ENCODE assay signal across 8 cellular contexts in genomic region chr17:57954421-57955182, GRCh38. TPM values are rescaled to one million over a fixed set of nuclear protein-coding genes. Genes with fewer than 3 reads are reported as not detected.
DNase-seq lines count a peak whose midpoint lies in the region; ATAC-seq and TF ChIP-seq lines count a peak whose summit lies in the region.

No MANE protein-coding gene starts in this region.

- H3K27ac ChIP-seq in angular gyrus (ENCODE audit: low read depth, low read length) (peak overlapping the region; percentile 93), right cardiac atrium (ENCODE audit: low read length) (peak overlapping the region; percentile 98)

- under 1% methylated on average over 84 of the region's 84 CpGs for WGBS in right cardiac atrium

- ATAC-seq in right cardiac atrium (peak; percentile 81 to 87), HG03571 (IDR thresholded peaks at IDR 0.05; ENCODE audit: unreplicated experiment) (no peak)

- intact Hi-C loops in right cardiac atrium (cut with DNase I): loop anchor here (5.0 to 10.0 kb wide), 3 partner anchors 33 to 62 kb away; partner anchors contain the start of gene VEZF1 (in 1 of the 4)
- intact Hi-C loops in posterior cingulate gyrus (cut with DNase I): loop anchor here (5.0 kb wide), 1 partner anchor 33 kb away; the partner anchor contains the start of gene VEZF1

- POLR2A ChIA-PET in GM10248 (lab: Yijun Ruan, JAX): no interaction called here

- H3K27me3 ChIP-seq in right cardiac atrium (ENCODE audit: control insufficient read depth, insufficient read depth): no peaks in the 10 kb centered on the region

- H3K4me3 ChIP-seq in right cardiac atrium (ENCODE audit: low read length): peak overlapping the region; percentile 99

- TF ChIP-seq CTCF in GM10248 (IDR thresholded peaks at IDR 0.05; ENCODE audit: control extremely low read depth, extremely low read depth, low read depth, missing control alignments): no peak

- peaks cover 24% of the 10 kb centered on the region for H3K4me1 ChIP-seq in right cardiac atrium (ENCODE audit: control insufficient read depth, insufficient read depth, low read length)

- peak; percentile 24 for DNase-seq in SIG-M5 treated with dmso at 0.1 percent for 504 hours (lab: John Stamatoyannopoulos, UW; ENCODE audit: unreplicated experiment)
- DNase-seq in SIG-M5 (lab: John Stamatoyannopoulos, UW): no peak
- DNase-seq in NCI-H2081 (lab: John Stamatoyannopoulos, UW): peak; percentile 88 to 90
- DNase-seq in right cardiac atrium: peak; percentile 93 to 95 (median 95)
- DNase-seq in posterior cingulate gyrus: peak; percentile 56 to 94 (median 62)
- no peak for DNase-seq in GM10248 (ENCODE audit: extremely low spot score)

- no peaks in the 10 kb centered on the region for H3K9me3 ChIP-seq in right cardiac atrium (ENCODE audit: control insufficient read depth, low read length)

- CTCF ChIA-PET in GM10248 (lab: Yijun Ruan, JAX): interaction anchor here (0.7 to 6.5 kb wide), 20 partner anchors 10 to 158 kb away, joined by 3 to 33 read pairs (median 4); no protein-coding TSS in a partner anchor

RNA-seq across cellular contexts. Expression of gene CUEDC1, which starts 0.6 kb away (rescaled TPM):
- 10 to 100 TPM; 53.1 to 60.5 (median 55.1) TPM for total RNA-seq in right cardiac atrium
- 41.0 TPM for polyA plus RNA-seq in right cardiac atrium

RNA-seq across cellular contexts. Expression of gene VEZF1, which starts 33.5 kb away (rescaled TPM):
- 10 to 100 TPM; 67.4 to 74.6 (median 68.5) TPM for total RNA-seq in right cardiac atrium
- 20.0 TPM for polyA plus RNA-seq in right cardiac atrium

RNA-seq across cellular contexts. Expression of gene SRSF1, which starts 52.4 kb away (rescaled TPM):
- total RNA-seq in right cardiac atrium: 100 to 1,000 TPM in 3 of 4 donors, 10 to 100 TPM in 1; 97.9 to 132 (median 126) TPM
- 58.9 TPM for polyA plus RNA-seq in right cardiac atrium

Comparison
In these comparisons a context has a peak if more than half of its experiments do, and no peak if none do; other contexts are left out.
1. DNase-seq: peak in SIG-M5 treated with dmso at 0.1 percent for 504 hours (single experiment), NCI-H2081 (2 of 2), right cardiac atrium (3 of 3) and posterior cingulate gyrus (10 of 10); none in SIG-M5 (single experiment) and GM10248 (single experiment).